In genomic region chr1:186330758-186331157, GRCh38 we compare ENCODE assay signal across 12 cellular contexts. TPM values are rescaled to one million over a fixed set of nuclear protein-coding genes. Genes with fewer than 3 reads are reported as not detected.
DNase-seq lines count a peak whose midpoint lies in the region; ATAC-seq and TF ChIP-seq lines count a peak whose summit lies in the region.
"Had no signal": no experiment of that assay in that cellular context is flagged by ENCODE, and none has a peak within 500 bp of the region (broad histone marks: within the 10 kb centered on the region; RNA-seq: fewer than 3 reads in every experiment).

No MANE protein-coding gene starts in this region.

- no peak overlapping the region for H3K14ac ChIP-seq in IMR-90 (replicated peaks; ENCODE audit: low read depth, low read length)
- H3K14ac ChIP-seq in mesenchymal stem cell (ENCODE audit: low read length in 2 of 2): no peak overlapping the region

- H3K4me2 ChIP-seq in IMR-90 (ENCODE audit: low read depth, low read length) (no peak overlapping the region), mesenchymal stem cell (ENCODE audit: low read length, poor library complexity, severe bottlenecking) (no peak overlapping the region)

- H3K4me1 Mint-ChIP-seq in Caco-2 (ENCODE audit: low read depth, unreplicated experiment): no peaks in the 10 kb centered on the region
- H3K4me1 Mint-ChIP-seq in activated CD4-positive, alpha-beta memory T cell treated with anti-CD3 and anti-CD28 coated beads, Interleukin-2, amount 10 ng/mL, durations not matched to agents 7 days and 5 days: peaks cover 2% of the 10 kb centered on the region

- POLR2A ChIA-PET in Caco-2 (lab: Charles Lee) (no interaction called here), IMR-90 (lab: Charles Lee; ENCODE audit: unreplicated experiment) (no interaction called here)
- POLR2A ChIA-PET in activated CD4-positive, alpha-beta memory T cell treated with anti-CD3 and anti-CD28 coated beads, Interleukin-2, amount 10 ng/mL, durations not matched to agents 7 days and 5 days (lab: Charles Lee): interaction anchor here (1.0 kb wide), 1 partner anchor 44 kb away, joined by 3 read pairs; the partner anchor contains the start of gene TPR

- intact Hi-C loops in Caco-2 (cut with micrococcal nuclease; ENCODE audit: unreplicated experiment) (no loop called here), IMR-90 (cut with micrococcal nuclease) (no loop called here), aorta (cut with DNase I) (no loop called here)

- no peak overlapping the region for H3K4me3 Mint-ChIP-seq in Caco-2 (ENCODE audit: unreplicated experiment)
- no peak overlapping the region for H3K4me3 Mint-ChIP-seq in activated CD4-positive, alpha-beta memory T cell treated with anti-CD3 and anti-CD28 coated beads, Interleukin-2, amount 10 ng/mL, durations not matched to agents 7 days and 5 days
- H3K4me3 Mint-ChIP-seq: IgD-negative memory B cell had no signal

- in situ Hi-C loops in IMR-90 (cut with MboI; ENCODE audit: low sequenced_read_pairs) (no loop called here), astrocyte of the spinal cord (cut with HindIII; ENCODE audit: low sequenced_read_pairs) (no loop called here)

- H3K9me3 Mint-ChIP-seq in Caco-2 (ENCODE audit: unreplicated experiment): no peaks in the 10 kb centered on the region
- H3K9me3 Mint-ChIP-seq in activated CD4-positive, alpha-beta memory T cell treated with anti-CD3 and anti-CD28 coated beads, Interleukin-2, amount 10 ng/mL, durations not matched to agents 7 days and 5 days: no peaks in the 10 kb centered on the region
- H3K9me3 Mint-ChIP-seq: IgD-negative memory B cell had no signal

- H3K27ac ChIP-seq in IMR-90 (ENCODE audit: insufficient read depth, low read length) (no peak overlapping the region), mesenchymal stem cell (ENCODE audit: low read length, poor library complexity, severe bottlenecking) (no peak overlapping the region), aorta (ENCODE audit: low read depth in 1 of 2, low read length in 2 of 2) (no peak overlapping the region)
- H3K27ac ChIP-seq: heart left ventricle had no signal

- no CpG with 5 or more reads among the region's 1 CpG for WGBS in IMR-90 (ENCODE audit: extremely low coverage in 2 of 2, insufficient read length in 1 of 2), 2 experiments
- no CpG with 5 or more reads among the region's 1 CpG for WGBS in mesenchymal stem cell
- WGBS in aorta, 2 donors: 97 to 100% methylated on average over 1 of the region's 1 CpG

- CTCF ChIA-PET in Caco-2 (lab: Charles Lee) (interaction anchor here (0.9 to 2.1 kb wide), 3 partner anchors 12 to 44 kb away, joined by 3 to 6 read pairs (median 3); partner anchors contain the start of genes ODR4 and TPR), IMR-90 (lab: Yijun Ruan, JAX) (interaction anchor here (1.2 to 1.7 kb wide), 2 partner anchors 12 kb away, joined by 5 read pairs; no protein-coding TSS in a partner anchor)
- CTCF ChIA-PET in activated CD4-positive, alpha-beta memory T cell treated with anti-CD3 and anti-CD28 coated beads, Interleukin-2, amount 10 ng/mL, durations not matched to agents 7 days and 5 days (lab: Charles Lee): interaction anchor here (0.6 to 2.3 kb wide), 9 partner anchors 9 to 44 kb away, joined by 3 to 8 read pairs (median 4); partner anchors contain the start of genes ODR4 and TPR

- TF ChIP-seq RAD21 in IMR-90 (IDR thresholded peaks at IDR 0.05; ENCODE audit: low read length): no peak

- H3K36me3 Mint-ChIP-seq in Caco-2 (ENCODE audit: insufficient read depth, unreplicated experiment): peaks cover 75% of the 10 kb centered on the region
- peaks cover 52% of the 10 kb centered on the region for H3K36me3 Mint-ChIP-seq in activated CD4-positive, alpha-beta memory T cell treated with anti-CD3 and anti-CD28 coated beads, Interleukin-2, amount 10 ng/mL, durations not matched to agents 7 days and 5 days (ENCODE audit: low read depth)

- no peaks in the 10 kb centered on the region for H3K4me1 ChIP-seq in Caco-2
- no peaks in the 10 kb centered on the region for H3K4me1 ChIP-seq in IMR-90 (ENCODE audit: control insufficient read depth, insufficient read depth, low read length)
- H3K4me1 ChIP-seq in mesenchymal stem cell (ENCODE audit: control insufficient read depth, insufficient read depth, low read depth, low read length): no peaks in the 10 kb centered on the region
- H3K4me1 ChIP-seq in aorta (ENCODE audit: control insufficient read depth in 1 of 2, insufficient read depth in 2 of 2, low read length in 2 of 2): no peaks in the 10 kb centered on the region
- H3K4me1 ChIP-seq: heart left ventricle had no signal

- no peak overlapping the region for H3K56ac ChIP-seq in IMR-90 (ENCODE audit: extremely low read depth, insufficient read depth, low read length)

- no peak overlapping the region for H3K23ac ChIP-seq in IMR-90 (ENCODE audit: low read depth, low read length)
- no peak overlapping the region for H3K23ac ChIP-seq in mesenchymal stem cell (ENCODE audit: low read length in 2 of 2)

- DNase-seq in Caco-2 (peak in 1 of 2 experiments; percentile 21), IMR-90 (no peak), astrocyte of the spinal cord (ENCODE audit: low read depth, low spot score) (no peak), mesenchymal stem cell (peak; percentile 12), aorta (no peak), H4 (ENCODE audit: low spot score) (no peak)
- no peak for DNase-seq in activated CD4-positive, alpha-beta memory T cell treated with anti-CD3 and anti-CD28 coated beads, Interleukin-2, amount 10 ng/mL, durations not matched to agents 7 days and 5 days
- DNase-seq: central memory CD4-positive, alpha-beta T cell; GF-D8; heart left ventricle had no signal

- H3K27ac Mint-ChIP-seq in Caco-2 (ENCODE audit: unreplicated experiment): no peak overlapping the region
- no peak overlapping the region for H3K27ac Mint-ChIP-seq in activated CD4-positive, alpha-beta memory T cell treated with anti-CD3 and anti-CD28 coated beads, Interleukin-2, amount 10 ng/mL, durations not matched to agents 7 days and 5 days
- H3K27ac Mint-ChIP-seq: IgD-negative memory B cell had no signal

- H2BK5ac ChIP-seq in IMR-90 (ENCODE audit: low read depth, low read length, poor library complexity, severe bottlenecking) (no peak overlapping the region), mesenchymal stem cell (ENCODE audit: low read depth, low read length, poor library complexity, severe bottlenecking) (no peak overlapping the region)

- no peak overlapping the region for H3K18ac ChIP-seq in IMR-90 (ENCODE audit: low read depth, low read length)
- H3K18ac ChIP-seq in mesenchymal stem cell (ENCODE audit: low read depth in 1 of 2, low read length in 2 of 2): no peak overlapping the region

- H3K9ac ChIP-seq in IMR-90 (ENCODE audit: low read depth, low read length) (no peak overlapping the region), mesenchymal stem cell (ENCODE audit: low read length) (no peak overlapping the region)

- TF ChIP-seq POLR2A in IMR-90 (IDR thresholded peaks at IDR 0.05; ENCODE audit: low read depth, low read length): no peak

- H2BK12ac ChIP-seq in mesenchymal stem cell (ENCODE audit: low read length in 2 of 2): no peak overlapping the region

- H2BK20ac ChIP-seq in IMR-90 (ENCODE audit: low read depth, low read length): no peak overlapping the region

- H4K91ac ChIP-seq in IMR-90 (ENCODE audit: insufficient read depth, low read depth, low read length) (no peak overlapping the region), mesenchymal stem cell (ENCODE audit: low read length) (no peak overlapping the region)

- H2AK9ac ChIP-seq in IMR-90 (replicated peaks; ENCODE audit: low read depth, low read length, poor library complexity): no peak overlapping the region

- no peaks in the 10 kb centered on the region for H3K27me3 ChIP-seq in Caco-2 (replicated peaks; ENCODE audit: control insufficient read depth, insufficient read depth, low read length)
- H3K27me3 ChIP-seq in IMR-90 (ENCODE audit: control insufficient read depth, insufficient read depth, low read length): no peaks in the 10 kb centered on the region
- no peaks in the 10 kb centered on the region for H3K27me3 ChIP-seq in mesenchymal stem cell (ENCODE audit: control insufficient read depth in 1 of 2, insufficient read depth in 1 of 2, low read length in 2 of 2)
- H3K27me3 ChIP-seq in aorta (ENCODE audit: control insufficient read depth in 1 of 2, insufficient read depth in 2 of 2, low read length in 1 of 2): no peaks in the 10 kb centered on the region
- H3K27me3 ChIP-seq: heart left ventricle had no signal

- H4K20me1 ChIP-seq in IMR-90 (ENCODE audit: insufficient read depth, low read length): no peaks in the 10 kb centered on the region

- H4K8ac ChIP-seq in IMR-90 (ENCODE audit: low read depth in 2 of 2, low read length in 2 of 2) (no peak overlapping the region), mesenchymal stem cell (ENCODE audit: low read length) (no peak overlapping the region)

- H2AK5ac ChIP-seq in IMR-90 (ENCODE audit: low read depth, low read length) (no peak overlapping the region), mesenchymal stem cell (ENCODE audit: low read length, severe bottlenecking) (no peak overlapping the region)

- peaks cover 1% of the 10 kb centered on the region; the same call in 1 of the 2 replicates for H3K36me3 ChIP-seq in Caco-2 (ENCODE audit: control insufficient read depth, insufficient read depth, low read length)
- peaks cover 44% of the 10 kb centered on the region for H3K36me3 ChIP-seq in IMR-90 (ENCODE audit: control insufficient read depth, insufficient read depth, low read length)
- peaks cover 3 to 96% of the 10 kb centered on the region in 2 experiments for H3K36me3 ChIP-seq in mesenchymal stem cell (ENCODE audit: control insufficient read depth in 1 of 2, insufficient read depth in 2 of 2, low read depth in 1 of 2, low read length in 2 of 2)
- H3K36me3 ChIP-seq in aorta (ENCODE audit: control insufficient read depth in 1 of 2, insufficient read depth in 2 of 2, low read length in 1 of 2): peaks cover 5 to 13% of the 10 kb centered on the region in 2 donors

- H2BK120ac ChIP-seq in IMR-90 (ENCODE audit: low read depth, low read length): no peak overlapping the region
- H2BK120ac ChIP-seq in mesenchymal stem cell (ENCODE audit: low read depth, low read length): no peak overlapping the region

- H3K4me3 ChIP-seq in Caco-2 (ENCODE audit: low read depth, low read length) (no peak overlapping the region), IMR-90 (ENCODE audit: insufficient read depth, low read depth, low read length) (no peak overlapping the region), astrocyte of the spinal cord (ENCODE audit: low read depth, low read length) (no peak overlapping the region), mesenchymal stem cell (ENCODE audit: insufficient read depth in 1 of 2, low read depth in 1 of 2, low read length in 2 of 2) (no peak overlapping the region), aorta (ENCODE audit: low read length in 2 of 2) (no peak overlapping the region)
- H3K4me3 ChIP-seq: heart left ventricle had no signal

- dilution Hi-C loops in IMR-90 (cut with HindIII; ENCODE audit: low sequenced_read_pairs, unreplicated experiment): no loop called here

- H3K9me3 ChIP-seq in Caco-2 (no peaks in the 10 kb centered on the region), IMR-90 (ENCODE audit: control insufficient read depth, insufficient read depth, low read length) (no peaks in the 10 kb centered on the region), mesenchymal stem cell (ENCODE audit: control insufficient read depth, low read length) (no peaks in the 10 kb centered on the region), aorta (ENCODE audit: control insufficient read depth, low read length) (no peaks in the 10 kb centered on the region)
- H3K9me3 ChIP-seq: heart left ventricle had no signal

- H3K79me1 ChIP-seq in IMR-90 (ENCODE audit: low read depth in 1 of 2, low read length in 2 of 2) (peaks cover 2 to 3% of the 10 kb centered on the region in 2 experiments; a peak in 3 of 4 replicates), mesenchymal stem cell (replicated peaks; ENCODE audit: low read length, poor library complexity, severe bottlenecking) (peaks cover 4% of the 10 kb centered on the region)

- H2AFZ ChIP-seq in IMR-90 (replicated peaks; ENCODE audit: low read length, poor library complexity) (no peak overlapping the region), mesenchymal stem cell (ENCODE audit: low read depth, low read length) (no peak overlapping the region)

- H3K4ac ChIP-seq in IMR-90 (ENCODE audit: low read depth, low read length): no peak overlapping the region
- no peak overlapping the region for H3K4ac ChIP-seq in mesenchymal stem cell (ENCODE audit: low read depth in 1 of 2, low read length in 2 of 2)

- TF ChIP-seq CTCF in Caco-2 (IDR thresholded peaks at IDR 0.05; ENCODE audit: insufficient read depth in 1 of 2, low read depth in 1 of 2, low read length in 1 of 2, severe bottlenecking in 1 of 2, unreplicated experiment in 1 of 2): peak; percentile 36 to 44
- TF ChIP-seq CTCF in IMR-90 (conservative IDR thresholded peaks at IDR 0.05; ENCODE audit: low read depth, low read length): peak; percentile 16; the same call in 1 of the 2 replicates
- peak; percentile 36 for TF ChIP-seq CTCF in astrocyte of the spinal cord (IDR thresholded peaks at IDR 0.05; ENCODE audit: low read depth, low read length)

- no TSS peak for BruUV-seq in Caco-2 (replicated peaks; lab: Mats Ljungman, UMichigan)
- no TSS peak for BruUV-seq in IMR-90 (replicated peaks; lab: Mats Ljungman, UMichigan)

- no peak overlapping the region for H2BK15ac ChIP-seq in IMR-90 (ENCODE audit: low read depth, low read length)
- no peak overlapping the region for H2BK15ac ChIP-seq in mesenchymal stem cell (ENCODE audit: low read depth, poor library complexity, severe bottlenecking)

- no peaks in the 10 kb centered on the region for H3K27me3 Mint-ChIP-seq in Caco-2 (ENCODE audit: insufficient read depth, unreplicated experiment)
- no peaks in the 10 kb centered on the region for H3K27me3 Mint-ChIP-seq in activated CD4-positive, alpha-beta memory T cell treated with anti-CD3 and anti-CD28 coated beads, Interleukin-2, amount 10 ng/mL, durations not matched to agents 7 days and 5 days
- H3K27me3 Mint-ChIP-seq: IgD-negative memory B cell had no signal

- H3K9me1 ChIP-seq in IMR-90 (ENCODE audit: insufficient read depth, low read length): no peaks in the 10 kb centered on the region

- no peak for ATAC-seq in IMR-90 (ENCODE audit: low read depth)
- ATAC-seq in aorta (ENCODE audit: low FRiP score): no peak
- no peak for ATAC-seq in HG03159 (IDR thresholded peaks at IDR 0.05; ENCODE audit: unreplicated experiment)
- ATAC-seq: heart left ventricle had no signal

- no peak overlapping the region for H4K5ac ChIP-seq in IMR-90 (ENCODE audit: low read depth, low read length)

RNA-seq across cellular contexts. Expression of gene PRG4, which starts 34.7 kb away (rescaled TPM):
- total RNA-seq in Caco-2 (2022): 0.07 and 0.12 TPM in 2 replicates
- not detected in 2 replicates for total RNA-seq in IMR-90 (2012; rRNA removed)
- not detected in 2 replicates for polyA plus RNA-seq in IMR-90 (2012; rRNA removed)
- not detected in 2 replicates for polyA plus RNA-seq in IMR-90 (2012; cell fraction: cytosol; rRNA removed)
- polyA plus RNA-seq in IMR-90 (2012; cell fraction: nucleus; rRNA removed; ENCODE audit: low replicate concordance): not detected in 2 replicates
- polyA plus RNA-seq in mesenchymal stem cell (2013, experiment 1 of 2): not detected
- polyA plus RNA-seq in mesenchymal stem cell (2013, experiment 2 of 2): not detected
- total RNA-seq in aorta: 10 to 100 TPM in 1 of 2 donors, 1 to 10 TPM in 1; 4.2 to 41.7 TPM
- polyA plus RNA-seq in aorta: under 1 TPM; 0.13 to 0.28 TPM
- under 1 TPM; 0.23 to 0.25 TPM for total RNA-seq in activated CD4-positive, alpha-beta memory T cell treated with anti-CD3 and anti-CD28 coated beads, Interleukin-2, amount 10 ng/mL, durations not matched to agents 7 days and 5 days
- total RNA-seq in H4 (2014; rRNA removed; shearing (Covaris generic)): not detected in 2 replicates
- polyA plus RNA-seq: IgD-negative memory B cell had no signal

RNA-seq across cellular contexts. Expression of gene TPR, which starts 44.3 kb away (rescaled TPM):
- 172 and 178 TPM in 2 replicates for total RNA-seq in Caco-2 (2022)
- 60.4 and 63.6 TPM in 2 replicates for total RNA-seq in IMR-90 (2012; rRNA removed)
- polyA plus RNA-seq in IMR-90 (2012; rRNA removed): 34.6 and 38.2 TPM in 2 replicates
- 13.2 and 15.8 TPM in 2 replicates for polyA plus RNA-seq in IMR-90 (2012; cell fraction: cytosol; rRNA removed)
- 25.3 and 59.3 TPM in 2 replicates for polyA plus RNA-seq in IMR-90 (2012; cell fraction: nucleus; rRNA removed; ENCODE audit: low replicate concordance)
- polyA plus RNA-seq in mesenchymal stem cell (2013, experiment 1 of 2): 38.2 TPM
- 37.0 TPM for polyA plus RNA-seq in mesenchymal stem cell (2013, experiment 2 of 2)
- 100 to 1,000 TPM in 1 of 2 donors, 10 to 100 TPM in 1; 86.2 to 113 TPM for total RNA-seq in aorta
- 10 to 100 TPM in 1 of 2 donors, 1 to 10 TPM in 1; 7.5 to 29.7 TPM for polyA plus RNA-seq in aorta
- total RNA-seq in activated CD4-positive, alpha-beta memory T cell treated with anti-CD3 and anti-CD28 coated beads, Interleukin-2, amount 10 ng/mL, durations not matched to agents 7 days and 5 days: 100 to 1,000 TPM; 117 to 122 TPM
- total RNA-seq in H4 (2014; rRNA removed; shearing (Covaris generic)): 16.2 and 30.3 TPM in 2 replicates

RNA-seq across cellular contexts. Expression of gene ODR4, which starts 44.9 kb away (rescaled TPM):
- total RNA-seq in Caco-2 (2022) (29.1 and 32.0 TPM in 2 replicates), IMR-90 (2012; rRNA removed) (9.7 and 14.2 TPM in 2 replicates), aorta (10 to 100 TPM; 18.2 to 22.6 TPM)
- polyA plus RNA-seq in IMR-90 (2012; rRNA removed) (8.4 and 9.4 TPM in 2 replicates), aorta (10 to 100 TPM in 1 of 2 donors, 1 to 10 TPM in 1; 6.0 to 14.9 TPM)
- polyA plus RNA-seq in IMR-90 (2012; cell fraction: cytosol; rRNA removed): 0.58 and 0.60 TPM in 2 replicates
- polyA plus RNA-seq in IMR-90 (2012; cell fraction: nucleus; rRNA removed; ENCODE audit: low replicate concordance): 1.6 and 21.5 TPM in 2 replicates
- polyA plus RNA-seq in mesenchymal stem cell (2013, experiment 1 of 2): 10.7 TPM
- polyA plus RNA-seq in mesenchymal stem cell (2013, experiment 2 of 2): 11.2 TPM
- 10 to 100 TPM in 1 of 2 experiments, 1 to 10 TPM in 1; 10.0 to 10.8 TPM for total RNA-seq in activated CD4-positive, alpha-beta memory T cell treated with anti-CD3 and anti-CD28 coated beads, Interleukin-2, amount 10 ng/mL, durations not matched to agents 7 days and 5 days
- 6.8 and 12.4 TPM in 2 replicates for total RNA-seq in H4 (2014; rRNA removed; shearing (Covaris generic))
